ENCODE assay signal across 8 cellular contexts in the genomic region with DNA sequence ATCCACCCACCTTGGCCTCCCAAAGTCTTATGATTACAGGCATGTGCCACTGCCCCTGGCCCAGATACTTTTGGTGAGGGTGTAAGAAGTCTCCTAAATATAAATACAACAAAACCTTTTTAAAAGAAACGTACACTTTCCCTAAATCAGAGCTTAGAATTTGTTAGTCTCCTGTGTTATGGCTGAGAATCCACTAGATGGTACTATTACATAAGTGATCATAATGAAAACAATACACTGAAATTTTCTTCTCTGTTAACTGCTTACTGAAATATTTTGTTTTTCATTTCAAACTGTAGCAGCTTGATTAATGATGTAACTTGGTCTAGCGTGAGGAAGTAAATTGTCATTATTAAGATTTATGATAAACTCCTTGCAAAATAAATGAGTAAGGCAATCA.
DNase-seq lines count a peak whose midpoint lies in the region; ATAC-seq, FAIRE-seq and TF ChIP-seq lines count a peak whose summit lies in the region.

No MANE protein-coding gene starts in this region.

- H3K4me3 ChIP-seq in AG10803 (ENCODE audit: low read length) = no peak overlapping the region

- FAIRE-seq in TTC549 (lab: Jason Lieb, UNC) = peak; percentile 90

- ATAC-seq in HG02571 (IDR thresholded peaks at IDR 0.05; ENCODE audit: unreplicated experiment) = no peak

- DNase-seq in AG10803 (ENCODE audit: low read depth) = peak; percentile 1
- peak; percentile 2 for DNase-seq in H4 (ENCODE audit: low spot score)
- peak; percentile 34 for DNase-seq in kidney glomerular epithelial cell (lab: John Stamatoyannopoulos, UW)
- DNase-seq in activated T-cell treated with anti-CD3 and anti-CD28 coated beads for 4 hours = no peak
- DNase-seq in NCI-H748 treated with DMSO at 0.1 percent for 48 hours (lab: John Stamatoyannopoulos, UW) = no peak
- DNase-seq in HuH-7.5 (ENCODE audit: low spot score) = no peak

- TF ChIP-seq CTCF in AG10803 (conservative IDR thresholded peaks at IDR 0.05; ENCODE audit: low read length) = peak; percentile 39

Comparison
In these comparisons a context has a peak if more than half of its experiments do, and no peak if none do; other contexts are left out.
1. DNase-seq: peak in AG10803 (single experiment), H4 (single experiment) and kidney glomerular epithelial cell (single experiment); none in activated T-cell treated with anti-CD3 and anti-CD28 coated beads for 4 hours (single experiment), NCI-H748 treated with DMSO at 0.1 percent for 48 hours (single experiment) and HuH-7.5 (single experiment).